Comparison of ENCODE assay signal across 8 cellular contexts in the genomic region with DNA sequence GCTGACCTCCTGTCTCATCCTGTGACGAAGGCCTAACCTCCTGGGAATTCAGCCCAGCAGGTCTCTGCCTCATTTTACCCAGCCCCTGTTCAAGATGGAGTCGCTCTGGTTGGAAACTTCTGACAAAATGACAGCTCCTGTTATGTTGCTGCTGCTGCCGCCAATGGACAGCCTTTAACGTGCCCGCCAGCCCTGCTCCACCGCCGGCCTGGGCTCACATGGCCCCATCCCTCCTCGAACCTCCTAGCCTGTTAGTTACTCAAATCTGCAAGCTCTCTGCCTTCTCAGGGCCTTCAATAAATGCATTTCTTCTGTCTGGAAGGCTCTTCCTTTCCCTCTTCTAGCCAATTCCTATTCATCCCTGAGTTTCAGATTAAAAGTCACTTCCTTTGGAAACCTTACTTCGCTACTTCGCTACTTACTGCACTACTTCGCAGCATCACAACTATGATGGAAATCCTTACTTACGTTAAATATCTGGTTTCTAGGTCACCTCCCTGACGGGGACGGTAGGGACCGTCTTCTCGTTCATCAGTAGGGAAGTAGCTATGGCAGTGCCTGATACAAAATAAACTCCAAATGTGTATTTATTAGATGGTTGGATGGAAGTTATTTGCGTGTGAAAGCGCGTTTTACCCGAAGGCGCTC. TPM values are rescaled to one million over a fixed set of nuclear protein-coding genes. Genes with fewer than 3 reads are reported as not detected.
DNase-seq lines count a peak whose midpoint lies in the region; ATAC-seq, FAIRE-seq and TF ChIP-seq lines count a peak whose summit lies in the region.

No MANE protein-coding gene starts in this region.

- no peak for TF ChIP-seq CTCF in breast epithelium (IDR thresholded peaks at IDR 0.05)
- no peak for TF ChIP-seq CTCF in mesothelial cell of epicardium (IDR thresholded peaks at IDR 0.05; ENCODE audit: unreplicated experiment)

- no peak for ATAC-seq in GM18505 (IDR thresholded peaks at IDR 0.05; ENCODE audit: unreplicated experiment)

- TF ChIP-seq POLR2A in GM12891 (IDR thresholded peaks at IDR 0.05; ENCODE audit: low read depth, low read length): no peak
- TF ChIP-seq POLR2A in breast epithelium (IDR thresholded peaks at IDR 0.05): no peak
- no peak for TF ChIP-seq POLR2A in GM18505 (IDR thresholded peaks at IDR 0.05; ENCODE audit: borderline replicate concordance, extremely low read depth, insufficient read depth, insufficient read length)

- no peaks in the 10 kb centered on the region for H3K27me3 ChIP-seq in breast epithelium

- no peaks in the 10 kb centered on the region for H3K9me3 ChIP-seq in breast epithelium

- peaks cover 0 to 8% of the 10 kb centered on the region in 2 donors for H3K4me1 ChIP-seq in breast epithelium

- peak overlapping the region; percentile 82 to 94 (median 88) for H3K4me3 Mint-ChIP-seq in IgD-negative memory B cell
- peak overlapping the region; percentile 74 for H3K4me3 Mint-ChIP-seq in mesothelial cell of epicardium

- H3K36me3 Mint-ChIP-seq in IgD-negative memory B cell: no peaks in the 10 kb centered on the region
- H3K36me3 Mint-ChIP-seq in mesothelial cell of epicardium: peaks cover 9% of the 10 kb centered on the region

- H3K27me3 Mint-ChIP-seq in IgD-negative memory B cell (no peaks in the 10 kb centered on the region), mesothelial cell of epicardium (ENCODE audit: low read depth) (no peaks in the 10 kb centered on the region)

- no peak for FAIRE-seq in GM12891 (lab: Jason Lieb, UNC)

- H3K27ac Mint-ChIP-seq in IgD-negative memory B cell: peak overlapping the region; percentile 81 to 97 (median 95)
- H3K27ac Mint-ChIP-seq in mesothelial cell of epicardium: peak overlapping the region; percentile 94

- H3K4me3 ChIP-seq in breast epithelium: peak overlapping the region; percentile 61 to 92 (median 71)

- no peak for DNase-seq in GM12891 (ENCODE audit: insufficient read length, low spot score)
- no peak for DNase-seq in breast epithelium (ENCODE audit: low spot score in 2 of 2)
- DNase-seq in mesothelial cell of epicardium (ENCODE audit: low spot score in 2 of 2, unreplicated experiment in 2 of 2): no peak
- DNase-seq in NCI-H774 (lab: John Stamatoyannopoulos, UW): no peak
- DNase-seq in AG08396 (ENCODE audit: low spot score): no peak
- DNase-seq in midbrain (lab: John Stamatoyannopoulos, UW): no peak

- H3K4me1 Mint-ChIP-seq in IgD-negative memory B cell (peaks cover 23 to 27% (median 24%) of the 10 kb centered on the region in 3 donors), mesothelial cell of epicardium (peaks cover 32% of the 10 kb centered on the region)

- H3K27ac ChIP-seq in breast epithelium: peak overlapping the region; percentile 92 to 98

- intact Hi-C loops in breast epithelium (cut with DNase I; ENCODE audit: low total_unique reads): no loop called here

- H3K36me3 ChIP-seq in breast epithelium: no peaks in the 10 kb centered on the region

- H3K9me3 Mint-ChIP-seq in IgD-negative memory B cell (no peaks in the 10 kb centered on the region), mesothelial cell of epicardium (no peaks in the 10 kb centered on the region)

TF ChIP-seq in GM12891, 5 proteins besides CTCF, POLR2A, EP300 and RAD21:
- TF ChIP-seq TAF1 (IDR thresholded peaks at IDR 0.05; ENCODE audit: low read depth, low read length): no peak
- TF ChIP-seq PAX5 (IDR thresholded peaks at IDR 0.05; ENCODE audit: insufficient read depth, low read length, severe bottlenecking): no peak
- TF ChIP-seq POLR2AphosphoS5 (IDR thresholded peaks at IDR 0.05; ENCODE audit: low read depth, low read length): no peak
- TF ChIP-seq POU2F2 (IDR thresholded peaks at IDR 0.05; ENCODE audit: low read depth, low read length): no peak
- 0 out of 2 replicates have a peak, but pooled peaks have one; percentile 0 for TF ChIP-seq SPI1 (IDR thresholded peaks at IDR 0.05; ENCODE audit: low read depth, low read length)

RNA-seq across cellular contexts. Expression of a gene that starts 0.5 kb away (rescaled TPM):
- 13.7 TPM for polyA plus RNA-seq in GM12891 (2012; ENCODE audit: low read depth, missing spikeins)
- polyA plus RNA-seq in IgD-negative memory B cell: 14.4 TPM
- 100 to 1,000 TPM in 1 of 3 donors, 10 to 100 TPM in 2; 42.9 to 101 (median 48.4) TPM for total RNA-seq in breast epithelium
- total RNA-seq in mesothelial cell of epicardium: 31.0 to 31.9 TPM (median 31.5 TPM) in 3 replicates

RNA-seq across cellular contexts. Expression of a gene that starts 17.2 kb away (rescaled TPM):
- polyA plus RNA-seq in GM12891 (2012; ENCODE audit: low read depth, missing spikeins): 0.72 TPM
- 0.39 TPM for polyA plus RNA-seq in IgD-negative memory B cell
- total RNA-seq in breast epithelium (1 to 10 TPM; 1.2 to 5.6 (median 1.8) TPM), mesothelial cell of epicardium (1.6 to 3.0 TPM (median 2.2 TPM) in 3 replicates)

RNA-seq across cellular contexts. Expression of a gene that starts 26.4 kb away (rescaled TPM):
- 61.8 TPM for polyA plus RNA-seq in GM12891 (2012; ENCODE audit: low read depth, missing spikeins)
- polyA plus RNA-seq in IgD-negative memory B cell: 64.9 TPM
- total RNA-seq in breast epithelium (10 to 100 TPM; 21.4 to 48.1 (median 26.9) TPM), mesothelial cell of epicardium (60.7 to 62.0 TPM (median 61.4 TPM) in 3 replicates)

RNA-seq across cellular contexts. Expression of a gene that starts 31.4 kb away (rescaled TPM):
- 30.3 TPM for polyA plus RNA-seq in GM12891 (2012; ENCODE audit: low read depth, missing spikeins)
- 44.8 TPM for polyA plus RNA-seq in IgD-negative memory B cell
- total RNA-seq in breast epithelium (10 to 100 TPM; 27.2 to 49.8 (median 39.4) TPM), mesothelial cell of epicardium (26.1 to 27.8 TPM (median 27.0 TPM) in 3 replicates)

RNA-seq across cellular contexts. Expression of a gene that starts 42.0 kb away (rescaled TPM):
- polyA plus RNA-seq in GM12891 (2012; ENCODE audit: low read depth, missing spikeins): 15.2 TPM
- polyA plus RNA-seq in IgD-negative memory B cell: 2.9 TPM
- total RNA-seq in breast epithelium: 1 to 10 TPM; 3.3 to 4.2 (median 3.5) TPM
- 8.3 to 9.8 TPM (median 9.7 TPM) in 3 replicates for total RNA-seq in mesothelial cell of epicardium
